In the genomic region with DNA sequence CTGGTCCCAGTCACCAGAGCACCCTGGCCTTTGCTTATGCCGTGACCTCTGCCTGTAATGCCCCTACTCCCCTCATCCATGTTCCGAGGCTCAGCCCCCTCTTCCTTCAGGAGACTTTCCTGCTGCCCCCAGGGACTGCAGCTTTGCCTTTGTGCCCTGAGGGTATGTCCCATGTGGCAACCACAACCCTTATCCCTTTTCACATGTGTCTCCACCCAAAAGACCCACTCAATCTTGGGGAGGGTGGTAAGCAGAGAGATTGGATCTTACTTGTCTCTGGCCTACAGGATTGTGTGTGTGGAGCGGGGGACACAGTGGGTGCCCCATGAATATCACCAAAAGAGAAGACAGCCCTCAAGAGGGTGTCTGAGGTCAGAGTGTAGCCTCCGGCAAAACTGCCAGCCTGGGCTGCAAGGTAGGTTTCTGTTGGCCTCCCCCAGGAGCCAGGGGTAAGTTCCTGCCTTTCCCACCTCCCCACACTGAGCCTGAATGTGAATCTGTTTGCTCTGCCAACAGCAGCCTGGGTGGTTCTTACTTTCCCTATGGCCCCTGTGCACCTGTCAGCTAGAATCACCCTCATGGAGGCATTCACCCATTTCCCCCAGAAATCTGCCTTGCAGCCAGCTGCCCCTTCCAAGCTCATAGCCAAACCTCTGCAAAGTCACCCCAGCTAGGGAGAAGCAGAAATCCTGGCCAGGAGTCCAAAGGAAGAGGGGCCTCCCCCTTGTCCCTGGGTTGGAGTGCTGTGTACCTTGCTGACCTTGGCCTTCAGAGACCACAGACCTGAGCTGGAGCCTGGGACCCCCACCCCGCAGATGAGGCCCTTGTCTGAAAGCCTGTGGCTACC, we compare ENCODE assay signal across 18 cellular contexts. TPM values are rescaled to one million over a fixed set of nuclear protein-coding genes. Genes with fewer than 3 reads are reported as not detected.
DNase-seq lines count a peak whose midpoint lies in the region; ATAC-seq and TF ChIP-seq lines count a peak whose summit lies in the region.
"Had no signal": no experiment of that assay in that cellular context is flagged by ENCODE, and none has a peak within 500 bp of the region (broad histone marks: within the 10 kb centered on the region; RNA-seq: fewer than 3 reads in every experiment).

No MANE protein-coding gene starts in this region.

- no peak overlapping the region for H2BK20ac ChIP-seq in H9 (ENCODE audit: low read depth, low read length, poor library complexity, severe bottlenecking)

- H2BK15ac ChIP-seq in H9 (ENCODE audit: low read depth, low read length) = no peak overlapping the region

- DNase-seq in H9 (no peak), NCI-H1694 (lab: John Stamatoyannopoulos, UW) (peak; percentile 40), SK-N-DZ (ENCODE audit: low spot score) (peak; percentile 41), osteoblast (ENCODE audit: insufficient read length, low spot score, missing footprints) (peak; percentile 54), Peyer's patch (no peak)
- no peak for DNase-seq in CD4-positive, alpha-beta memory T cell
- DNase-seq in activated T-cell treated with anti-CD3 and anti-CD28 coated beads, Interleukin-2, amount 50 U/mL, for 4 hours = no peak
- no peak for DNase-seq in natural killer cell treated with Interleukin-12 subunit alpha and Interleukin-12 subunit beta and Interleukin-15 and Interleukin-18, amount 100 ng/mL, for 72 hours (ENCODE audit: low spot score)
- DNase-seq: HFFc6, KBM-7, NCI-H1092, NCI-H1930, NCI-H510A treated with DMSO at 0.1 percent for 48 hours, SHP77 treated with DMSO at 0.1 percent for 48 hours, T-helper 2 cell had no signal

- H3K4me2 ChIP-seq in H9 (ENCODE audit: insufficient read depth, insufficient read length, low read length) (no peak overlapping the region), osteoblast (ENCODE audit: insufficient read depth, low read length) (no peak overlapping the region)

- H4K20me1 ChIP-seq in H9 (ENCODE audit: control insufficient read depth, insufficient read depth, insufficient read length) = peaks cover 3% of the 10 kb centered on the region
- H4K20me1 ChIP-seq in osteoblast (ENCODE audit: insufficient read depth, low read length) = no peaks in the 10 kb centered on the region

- H3K27me3 Mint-ChIP-seq in H9 (ENCODE audit: low read depth) = peaks cover 5% of the 10 kb centered on the region
- H3K27me3 Mint-ChIP-seq in CD4-positive, alpha-beta memory T cell = peaks cover 2 to 8% of the 10 kb centered on the region in 2 donors
- H3K27me3 Mint-ChIP-seq in activated T-cell treated with anti-CD3 and anti-CD28 coated beads, Interleukin-2, amount 50 U/mL, for 4 hours (ENCODE audit: low read depth) = peaks cover 4% of the 10 kb centered on the region
- H3K27me3 Mint-ChIP-seq in natural killer cell treated with Interleukin-12 subunit alpha and Interleukin-12 subunit beta and Interleukin-15 and Interleukin-18, amount 100 ng/mL, for 72 hours = no peaks in the 10 kb centered on the region

- H2BK12ac ChIP-seq in H9 (ENCODE audit: insufficient read length, low read depth, low read length) = no peak overlapping the region

- no peak overlapping the region for H3T11ph ChIP-seq in H9 (ENCODE audit: low read length)

- no peak overlapping the region for H4K8ac ChIP-seq in H9 (replicated peaks; ENCODE audit: insufficient read length, low read depth, low read length)

- H3K79me1 ChIP-seq in H9 (ENCODE audit: insufficient read depth, low read depth, low read length, poor library complexity, severe bottlenecking) = no peaks in the 10 kb centered on the region

- POLR2A ChIA-PET in CD4-positive, alpha-beta memory T cell (lab: Charles Lee; ENCODE audit: partially characterized antibody) = no interaction called here

- H3K27ac ChIP-seq in H9 (ENCODE audit: insufficient read length, low read depth, low read length) (no peak overlapping the region), osteoblast (ENCODE audit: low read depth, low read length) (no peak overlapping the region), Peyer's patch (no peak overlapping the region)
- H3K27ac ChIP-seq in CD4-positive, alpha-beta memory T cell (ENCODE audit: low read depth, low read length) = no peak overlapping the region
- H3K27ac ChIP-seq: HL-60 had no signal

- no peak overlapping the region for H3K56ac ChIP-seq in H9 (ENCODE audit: insufficient read length, low read depth, low read length)

- H2AFZ ChIP-seq in H9 (ENCODE audit: low read length) (no peak overlapping the region), osteoblast (ENCODE audit: low read length) (no peak overlapping the region)

- H3K9me3 ChIP-seq in H9 (ENCODE audit: control insufficient read depth, low read depth, low read length) (no peaks in the 10 kb centered on the region), osteoblast (ENCODE audit: low read depth, low read length) (no peaks in the 10 kb centered on the region), Peyer's patch (no peaks in the 10 kb centered on the region)
- no peaks in the 10 kb centered on the region for H3K9me3 ChIP-seq in CD4-positive, alpha-beta memory T cell (ENCODE audit: control insufficient read depth in 1 of 2, low read length in 2 of 2)

- no peaks in the 10 kb centered on the region for H3K79me2 ChIP-seq in H9 (ENCODE audit: insufficient read depth, low read length)
- H3K79me2 ChIP-seq in osteoblast (ENCODE audit: insufficient read depth, low read length) = no peaks in the 10 kb centered on the region

- no peaks in the 10 kb centered on the region for H3K36me3 Mint-ChIP-seq in H9 (ENCODE audit: insufficient read depth in 1 of 3, low read depth in 3 of 3)
- H3K36me3 Mint-ChIP-seq in CD4-positive, alpha-beta memory T cell = no peaks in the 10 kb centered on the region
- no peaks in the 10 kb centered on the region for H3K36me3 Mint-ChIP-seq in activated T-cell treated with anti-CD3 and anti-CD28 coated beads, Interleukin-2, amount 50 U/mL, for 4 hours (ENCODE audit: insufficient read depth)
- no peaks in the 10 kb centered on the region for H3K36me3 Mint-ChIP-seq in natural killer cell treated with Interleukin-12 subunit alpha and Interleukin-12 subunit beta and Interleukin-15 and Interleukin-18, amount 100 ng/mL, for 72 hours

- H4K91ac ChIP-seq in H9 (ENCODE audit: insufficient read length, low read depth, low read length) = no peak overlapping the region

- intact Hi-C loops in CD4-positive, alpha-beta memory T cell (cut with micrococcal nuclease) = no loop called here

- peak overlapping the region in 2 of 3 experiments; percentile 29 to 72; a peak in 2 of 7 replicates for H3K27ac Mint-ChIP-seq in H9
- no peak overlapping the region for H3K27ac Mint-ChIP-seq in CD4-positive, alpha-beta memory T cell
- H3K27ac Mint-ChIP-seq in natural killer cell treated with Interleukin-12 subunit alpha and Interleukin-12 subunit beta and Interleukin-15 and Interleukin-18, amount 100 ng/mL, for 72 hours = no peak overlapping the region
- H3K27ac Mint-ChIP-seq: HFFc6 had no signal

- no peak overlapping the region for H3K9ac ChIP-seq in H9 (ENCODE audit: extremely low read depth, insufficient read length, low read length)

- H3K23ac ChIP-seq in H9 (ENCODE audit: insufficient read length, low read depth, low read length) = no peak overlapping the region

- H2BK5ac ChIP-seq in H9 (ENCODE audit: insufficient read length, low read length) = no peak overlapping the region

- H3K36me3 ChIP-seq in osteoblast (ENCODE audit: insufficient read depth, low read length) (no peaks in the 10 kb centered on the region), Peyer's patch (no peaks in the 10 kb centered on the region)
- no peaks in the 10 kb centered on the region for H3K36me3 ChIP-seq in CD4-positive, alpha-beta memory T cell (ENCODE audit: insufficient read depth, low read length)

- H2AK5ac ChIP-seq in H9 (ENCODE audit: insufficient read length, low read length) = no peak overlapping the region

- no peak overlapping the region for H3K14ac ChIP-seq in H9 (ENCODE audit: insufficient read depth, low read length)

- H3K4me3 ChIP-seq in osteoblast (ENCODE audit: insufficient read depth, low read length) (no peak overlapping the region), Peyer's patch (no peak overlapping the region)
- H3K4me3 ChIP-seq in CD4-positive, alpha-beta memory T cell (ENCODE audit: low read length in 2 of 2) = no peak overlapping the region

- no peak overlapping the region for H3K4ac ChIP-seq in H9 (ENCODE audit: low read depth, low read length)

- no peak for TF ChIP-seq POLR2A in Peyer's patch (IDR thresholded peaks at IDR 0.05)

- no peak overlapping the region for H3K4me3 Mint-ChIP-seq in H9
- H3K4me3 Mint-ChIP-seq in CD4-positive, alpha-beta memory T cell = no peak overlapping the region
- no peak overlapping the region for H3K4me3 Mint-ChIP-seq in activated T-cell treated with anti-CD3 and anti-CD28 coated beads, Interleukin-2, amount 50 U/mL, for 4 hours
- no peak overlapping the region for H3K4me3 Mint-ChIP-seq in natural killer cell treated with Interleukin-12 subunit alpha and Interleukin-12 subunit beta and Interleukin-15 and Interleukin-18, amount 100 ng/mL, for 72 hours
- H3K4me3 Mint-ChIP-seq: HFFc6 had no signal

- no CpG with 5 or more reads among the region's 5 CpGs for WGBS in H9 (ENCODE audit: extremely low coverage, insufficient read length, low lambda C conversion rate)

- H3K4me1 ChIP-seq in H9 (ENCODE audit: insufficient read depth, low read length) = no peaks in the 10 kb centered on the region
- no peaks in the 10 kb centered on the region for H3K4me1 ChIP-seq in osteoblast (ENCODE audit: insufficient read depth, low read length)
- no peaks in the 10 kb centered on the region for H3K4me1 ChIP-seq in Peyer's patch
- H3K4me1 ChIP-seq in CD4-positive, alpha-beta memory T cell (ENCODE audit: insufficient read depth, low read length) = peaks cover 4% of the 10 kb centered on the region

- H4K5ac ChIP-seq in H9 (ENCODE audit: insufficient read length, low read depth, low read length) = no peak overlapping the region

- CTCF ChIA-PET in CD4-positive, alpha-beta memory T cell (lab: Charles Lee; ENCODE audit: partially characterized antibody) = interaction anchor here (0.8 kb wide), 1 partner anchor 99 kb away, joined by 3 read pairs; no protein-coding TSS in a partner anchor

- H3K4me1 Mint-ChIP-seq in H9 = peaks cover 20 to 33% of the 10 kb centered on the region in 2 experiments
- peaks cover 0 to 7% (median 4%) of the 10 kb centered on the region in 4 donors for H3K4me1 Mint-ChIP-seq in CD4-positive, alpha-beta memory T cell
- H3K4me1 Mint-ChIP-seq in activated T-cell treated with anti-CD3 and anti-CD28 coated beads, Interleukin-2, amount 50 U/mL, for 4 hours (ENCODE audit: low read depth) = peaks cover 5% of the 10 kb centered on the region
- H3K4me1 Mint-ChIP-seq in natural killer cell treated with Interleukin-12 subunit alpha and Interleukin-12 subunit beta and Interleukin-15 and Interleukin-18, amount 100 ng/mL, for 72 hours (ENCODE audit: low read depth in 2 of 2) = peaks cover 9 to 12% of the 10 kb centered on the region in 2 donors

- H3K23me2 ChIP-seq in H9 (ENCODE audit: insufficient read length, low read depth, low read length, poor library complexity, severe bottlenecking) = no peaks in the 10 kb centered on the region

- H3K18ac ChIP-seq in H9 (ENCODE audit: insufficient read length, low read depth, low read length) = no peak overlapping the region

- no peaks in the 10 kb centered on the region; a peak in 1 of 5 replicates for H3K9me3 Mint-ChIP-seq in H9
- H3K9me3 Mint-ChIP-seq in CD4-positive, alpha-beta memory T cell = no peaks in the 10 kb centered on the region
- H3K9me3 Mint-ChIP-seq in activated T-cell treated with anti-CD3 and anti-CD28 coated beads, Interleukin-2, amount 50 U/mL, for 4 hours = no peaks in the 10 kb centered on the region
- H3K9me3 Mint-ChIP-seq in natural killer cell treated with Interleukin-12 subunit alpha and Interleukin-12 subunit beta and Interleukin-15 and Interleukin-18, amount 100 ng/mL, for 72 hours = no peaks in the 10 kb centered on the region
- H3K9me3 Mint-ChIP-seq: HFFc6 had no signal

- TF ChIP-seq CTCF in H9 (conservative IDR thresholded peaks at IDR 0.05) (no peak), osteoblast (IDR thresholded peaks at IDR 0.05; ENCODE audit: extremely low read depth, low read depth, low read length) (no peak), Peyer's patch (IDR thresholded peaks at IDR 0.05) (no peak)

- no peak overlapping the region for H2BK120ac ChIP-seq in H9 (ENCODE audit: low read depth, low read length, poor library complexity, severe bottlenecking)

- no peak for ATAC-seq in activated T-cell treated with anti-CD3 and anti-CD28 coated beads, Interleukin-2, amount 50 U/mL, for 4 hours
- ATAC-seq in natural killer cell treated with Interleukin-12 subunit alpha and Interleukin-12 subunit beta and Interleukin-15 and Interleukin-18, amount 100 ng/mL, for 72 hours = no peak

- H3K27me3 ChIP-seq in H9 (ENCODE audit: insufficient read depth, low read length) = no peaks in the 10 kb centered on the region
- peaks cover 4% of the 10 kb centered on the region for H3K27me3 ChIP-seq in osteoblast (ENCODE audit: insufficient read depth, low read length)
- H3K27me3 ChIP-seq in Peyer's patch = no peaks in the 10 kb centered on the region
- no peaks in the 10 kb centered on the region for H3K27me3 ChIP-seq in CD4-positive, alpha-beta memory T cell (ENCODE audit: insufficient read depth, low read length)

RNA-seq across cellular contexts. Expression of gene C17orf113, which starts 11.5 kb away (rescaled TPM):
- total RNA-seq in H9 (2021) (1.0 and 1.2 TPM in 2 replicates), osteoblast (under 0.01 and 0.29 TPM in 2 replicates), Peyer's patch (1 to 10 TPM in 3 of 4 donors, not detected in 1; 1.6 to 8.6 (median 3.2) TPM)
- polyA plus RNA-seq in SK-N-DZ (2014; cell fraction: cytosol; rRNA removed) = 2.0 and 2.5 TPM in 2 replicates
- 1.7 and 2.3 TPM in 2 replicates for polyA plus RNA-seq in SK-N-DZ (2014; cell fraction: nucleus; rRNA removed)
- total RNA-seq in CD4-positive, alpha-beta memory T cell = under 1 TPM; 0.76 to 0.97 TPM
- under 1 TPM; 0.39 to 0.53 TPM for polyA plus RNA-seq in CD4-positive, alpha-beta memory T cell
- under 1 TPM in 2 of 3 donors, not detected in 1; 0.08 to 0.13 TPM for total RNA-seq in activated T-cell treated with anti-CD3 and anti-CD28 coated beads, Interleukin-2, amount 50 U/mL, for 4 hours
- total RNA-seq in natural killer cell treated with Interleukin-12 subunit alpha and Interleukin-12 subunit beta and Interleukin-15 and Interleukin-18, amount 100 ng/mL, for 72 hours = not detected

RNA-seq across cellular contexts. Expression of gene ZNF385C, which starts 36.4 kb away (rescaled TPM):
- total RNA-seq in H9 (2021) (2.8 and 3.1 TPM in 2 replicates), osteoblast (not detected in 2 replicates), Peyer's patch (1 to 10 TPM in 1 of 4 donors, under 1 TPM in 1, not detected in 2; 0.53 to 1.3 TPM)
- polyA plus RNA-seq in SK-N-DZ (2014; cell fraction: cytosol; rRNA removed) = 12.5 and 12.6 TPM in 2 replicates
- 6.9 and 13.5 TPM in 2 replicates for polyA plus RNA-seq in SK-N-DZ (2014; cell fraction: nucleus; rRNA removed)
- total RNA-seq in CD4-positive, alpha-beta memory T cell = under 1 TPM in 1 of 2 experiments, not detected in 1; 0.36 TPM
- polyA plus RNA-seq in CD4-positive, alpha-beta memory T cell = not detected
- total RNA-seq in activated T-cell treated with anti-CD3 and anti-CD28 coated beads, Interleukin-2, amount 50 U/mL, for 4 hours = under 1 TPM in 2 of 3 donors, not detected in 1; 0.29 to 0.43 TPM
- not detected for total RNA-seq in natural killer cell treated with Interleukin-12 subunit alpha and Interleukin-12 subunit beta and Interleukin-15 and Interleukin-18, amount 100 ng/mL, for 72 hours
- total RNA-seq: HFFc6, M059J had no signal
- polyA plus RNA-seq: BJ had no signal

RNA-seq across cellular contexts. Expression of gene NKIRAS2, which starts 42.0 kb away (rescaled TPM):
- total RNA-seq in H9 (2021) = 36.6 and 37.1 TPM in 2 replicates
- polyA plus RNA-seq in SK-N-DZ (2014; cell fraction: cytosol; rRNA removed) = 79.4 and 94.0 TPM in 2 replicates
- 26.2 and 34.8 TPM in 2 replicates for polyA plus RNA-seq in SK-N-DZ (2014; cell fraction: nucleus; rRNA removed)
- 38.0 and 39.1 TPM in 2 replicates for total RNA-seq in osteoblast
- 10 to 100 TPM; 22.1 to 38.1 (median 31.1) TPM for total RNA-seq in Peyer's patch
- total RNA-seq in CD4-positive, alpha-beta memory T cell = 10 to 100 TPM; 19.7 TPM
- 10 to 100 TPM; 22.0 to 28.8 TPM for polyA plus RNA-seq in CD4-positive, alpha-beta memory T cell
- 10 to 100 TPM; 33.4 to 35.8 (median 34.2) TPM for total RNA-seq in activated T-cell treated with anti-CD3 and anti-CD28 coated beads, Interleukin-2, amount 50 U/mL, for 4 hours
- total RNA-seq in natural killer cell treated with Interleukin-12 subunit alpha and Interleukin-12 subunit beta and Interleukin-15 and Interleukin-18, amount 100 ng/mL, for 72 hours = 10 to 100 TPM; 27.8 to 28.7 TPM

RNA-seq across cellular contexts. Expression of gene DNAJC7, which starts 44.6 kb away (rescaled TPM):
- 135 and 141 TPM in 2 replicates for total RNA-seq in H9 (2021)
- 159 and 167 TPM in 2 replicates for polyA plus RNA-seq in SK-N-DZ (2014; cell fraction: cytosol; rRNA removed)
- polyA plus RNA-seq in SK-N-DZ (2014; cell fraction: nucleus; rRNA removed) = 80.4 and 84.3 TPM in 2 replicates
- total RNA-seq in osteoblast = 75.3 and 76.3 TPM in 2 replicates
- 10 to 100 TPM; 51.0 to 80.9 (median 70.7) TPM for total RNA-seq in Peyer's patch
- 100 to 1,000 TPM; 106 to 112 TPM for total RNA-seq in CD4-positive, alpha-beta memory T cell
- 10 to 100 TPM; 45.2 to 67.2 TPM for polyA plus RNA-seq in CD4-positive, alpha-beta memory T cell
- 100 to 1,000 TPM; 144 to 154 (median 147) TPM for total RNA-seq in activated T-cell treated with anti-CD3 and anti-CD28 coated beads, Interleukin-2, amount 50 U/mL, for 4 hours
- 100 to 1,000 TPM; 119 to 137 TPM for total RNA-seq in natural killer cell treated with Interleukin-12 subunit alpha and Interleukin-12 subunit beta and Interleukin-15 and Interleukin-18, amount 100 ng/mL, for 72 hours

RNA-seq across cellular contexts. Expression of gene DHX58, which starts 50.6 kb away (rescaled TPM):
- total RNA-seq in H9 (2021) (3.9 and 4.5 TPM in 2 replicates), osteoblast (18.5 and 23.0 TPM in 2 replicates), Peyer's patch (10 to 100 TPM; 12.8 to 24.8 (median 18.4) TPM)
- polyA plus RNA-seq in SK-N-DZ (2014; cell fraction: cytosol; rRNA removed) = 0.05 and 0.59 TPM in 2 replicates
- polyA plus RNA-seq in SK-N-DZ (2014; cell fraction: nucleus; rRNA removed) = 1.5 and 5.5 TPM in 2 replicates
- total RNA-seq in CD4-positive, alpha-beta memory T cell = 10 to 100 TPM; 41.8 to 43.3 TPM
- 10 to 100 TPM; 11.9 to 19.3 TPM for polyA plus RNA-seq in CD4-positive, alpha-beta memory T cell
- total RNA-seq in activated T-cell treated with anti-CD3 and anti-CD28 coated beads, Interleukin-2, amount 50 U/mL, for 4 hours = 1 to 10 TPM; 2.0 to 8.4 (median 6.9) TPM
- 1 to 10 TPM; 7.0 to 7.6 TPM for total RNA-seq in natural killer cell treated with Interleukin-12 subunit alpha and Interleukin-12 subunit beta and Interleukin-15 and Interleukin-18, amount 100 ng/mL, for 72 hours

Comparison
In these comparisons a context has a peak if more than half of its experiments do, and no peak if none do; other contexts are left out.
1. DNase-seq: peak in NCI-H1694 (single experiment), SK-N-DZ (single experiment) and osteoblast (single experiment); none in H9 (single experiment), Peyer's patch (0 of 3), CD4-positive, alpha-beta memory T cell (0 of 5), activated T-cell treated with anti-CD3 and anti-CD28 coated beads, Interleukin-2, amount 50 U/mL, for 4 hours (single experiment) and natural killer cell treated with Interleukin-12 subunit alpha and Interleukin-12 subunit beta and Interleukin-15 and Interleukin-18, amount 100 ng/mL, for 72 hours (single experiment).
2. H3K27ac Mint-ChIP-seq: peak in H9 (2 of 3); none in CD4-positive, alpha-beta memory T cell (0 of 7) and natural killer cell treated with Interleukin-12 subunit alpha and Interleukin-12 subunit beta and Interleukin-15 and Interleukin-18, amount 100 ng/mL, for 72 hours (0 of 2).